ENCODE assay signal across 8 cellular contexts in the genomic region with DNA sequence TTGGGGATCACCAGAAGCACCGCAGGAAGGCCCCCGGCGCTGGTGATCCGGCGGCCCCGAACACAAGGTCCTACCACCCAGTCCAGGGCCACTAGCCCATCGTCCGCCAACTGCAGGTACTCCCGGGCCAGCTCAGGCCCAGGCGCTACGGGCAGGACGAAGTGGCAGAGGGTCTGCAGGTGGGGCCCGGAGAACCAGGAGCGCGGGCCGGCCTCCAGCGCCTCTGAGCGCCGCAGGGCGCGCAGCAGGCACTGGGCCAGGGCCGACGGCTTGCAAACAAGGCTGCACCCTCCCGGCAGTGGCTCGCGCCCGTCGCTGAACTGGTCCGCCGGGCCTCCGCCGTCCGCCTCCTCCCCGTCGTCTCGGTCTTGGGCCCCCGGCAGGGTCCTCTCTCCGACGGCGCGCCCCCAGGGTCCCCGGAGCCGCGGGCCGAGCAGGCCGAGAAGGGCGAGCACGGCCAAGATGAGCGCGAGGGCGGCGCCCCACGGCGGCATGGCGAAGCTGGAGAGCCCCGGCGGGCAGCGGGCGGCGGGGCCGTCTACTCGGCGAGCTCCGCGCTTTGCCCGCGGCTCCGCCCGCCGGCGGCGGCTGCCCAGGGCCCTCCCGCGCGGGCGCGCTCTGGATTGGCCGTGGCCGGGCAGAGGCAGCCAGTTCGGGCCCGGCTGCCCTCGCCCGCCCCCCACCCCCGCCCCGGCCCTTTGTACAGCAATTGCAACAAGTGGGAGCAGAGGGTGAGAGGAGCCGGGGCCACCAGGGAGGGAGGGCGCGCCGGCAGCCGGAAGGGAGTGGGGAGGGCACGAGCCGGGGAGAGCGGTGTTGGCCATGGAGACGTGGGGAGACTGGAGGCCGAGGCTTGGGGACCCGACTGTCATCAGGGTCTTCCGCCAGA. TPM values are rescaled to one million over a fixed set of nuclear protein-coding genes. Genes with fewer than 3 reads are reported as not detected.
A peak's percentile ranks its signal among the peaks of the same experiment; 100 is the strongest.
DNase-seq lines count a peak whose midpoint lies in the region; ATAC-seq, FAIRE-seq and TF ChIP-seq lines count a peak whose summit lies in the region.

A gene with protein sequence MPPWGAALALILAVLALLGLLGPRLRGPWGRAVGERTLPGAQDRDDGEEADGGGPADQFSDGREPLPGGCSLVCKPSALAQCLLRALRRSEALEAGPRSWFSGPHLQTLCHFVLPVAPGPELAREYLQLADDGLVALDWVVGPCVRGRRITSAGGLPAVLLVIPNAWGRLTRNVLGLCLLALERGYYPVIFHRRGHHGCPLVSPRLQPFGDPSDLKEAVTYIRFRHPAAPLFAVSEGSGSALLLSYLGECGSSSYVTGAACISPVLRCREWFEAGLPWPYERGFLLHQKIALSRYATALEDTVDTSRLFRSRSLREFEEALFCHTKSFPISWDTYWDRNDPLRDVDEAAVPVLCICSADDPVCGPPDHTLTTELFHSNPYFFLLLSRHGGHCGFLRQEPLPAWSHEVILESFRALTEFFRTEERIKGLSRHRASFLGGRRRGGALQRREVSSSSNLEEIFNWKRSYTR (minus strand): TSS at position 565 of the 889 bp plus-strand sequence. CDS start 71 bp downstream, at position 494.

- no peak for TF ChIP-seq RAD21 in A549 (conservative IDR thresholded peaks at IDR 0.05 in 1 of 2, IDR thresholded peaks at IDR 0.05 in 1 of 2)

- POLR2A ChIA-PET in A549 (lab: Yijun Ruan, JAX) = interaction anchor here (0.6 to 4.0 kb wide), 10 partner anchors 9 to 362 kb away, joined by 3 to 21 read pairs (median 4); a partner anchor contains a TSS

- H3K4me1 ChIP-seq in A549 = peaks cover 20% of the 10 kb centered on the region
- peaks cover 29% of the 10 kb centered on the region for H3K4me1 ChIP-seq in SJSA1 (replicated peaks)

- H3K4me3 ChIP-seq in A549 (peak within 1 kb of the TSS; percentile 62), SJSA1 (peak within 1 kb of the TSS; percentile 84)

- ATAC-seq in A549 (peak; percentile 45 to 57), Right ventricle myocardium superior (ENCODE audit: poor library complexity) (peak; percentile 59), GM19328 (IDR thresholded peaks at IDR 0.05; ENCODE audit: unreplicated experiment) (no peak)

- TF ChIP-seq POLR2A in A549 (IDR thresholded peaks at IDR 0.05; ENCODE audit: low read length) = peak; percentile 59

- H3K36me3 ChIP-seq in SJSA1 = peaks cover 16% of the 10 kb centered on the region

- intact Hi-C loops in Right ventricle myocardium superior (cut with DNase I) = no loop called here

- H3K4me1 Mint-ChIP-seq in activated naive CD8-positive, alpha-beta T cell (ENCODE audit: low read depth) = peaks cover 24% of the 10 kb centered on the region
- peaks cover 19% of the 10 kb centered on the region for H3K4me1 Mint-ChIP-seq in osteocyte (ENCODE audit: unreplicated experiment)

- H3K27ac ChIP-seq in A549 (peak within 1 kb of the TSS; percentile 92 to 94), SJSA1 (0 out of 2 replicates have a peak within 1 kb of the TSS, but pooled peaks have one; percentile 3)

- H3K27me3 Mint-ChIP-seq in activated naive CD8-positive, alpha-beta T cell = no peaks in the 10 kb centered on the region
- no peaks in the 10 kb centered on the region for H3K27me3 Mint-ChIP-seq in osteocyte (ENCODE audit: unreplicated experiment)

- H3K27me3 ChIP-seq in SJSA1 (replicated peaks) = no peaks in the 10 kb centered on the region

- no peak for FAIRE-seq in A549 (lab: Jason Lieb, UNC)

- no peaks in the 10 kb centered on the region for H3K9me3 Mint-ChIP-seq in activated naive CD8-positive, alpha-beta T cell (ENCODE audit: low read depth)
- H3K9me3 Mint-ChIP-seq in osteocyte (ENCODE audit: unreplicated experiment) = no peaks in the 10 kb centered on the region

- CTCF ChIA-PET in A549 (lab: Yijun Ruan, JAX) = interaction anchor here (0.6 to 24.0 kb wide), 24 partner anchors 8 to 453 kb away, joined by 3 to 474 read pairs (median 5); a partner anchor contains a TSS

- peak; percentile 75 to 84 for DNase-seq in A549 (ENCODE audit: low read depth in 1 of 2, low spot score in 1 of 2)
- DNase-seq in GM13976 (ENCODE audit: low spot score) = peak; percentile 74
- DNase-seq in HuH-7 (ENCODE audit: low spot score) = peak; percentile 85
- peak; percentile 60 to 67 for DNase-seq in SJSA1 (ENCODE audit: low read depth in 1 of 2, low spot score in 2 of 2)
- DNase-seq in Right ventricle myocardium superior = peak; percentile 85
- peak; percentile 88 for DNase-seq in osteocyte (ENCODE audit: extremely low spot score, unreplicated experiment)

- H3K27ac Mint-ChIP-seq in activated naive CD8-positive, alpha-beta T cell = peak within 1 kb of the TSS; percentile 95
- peak within 1 kb of the TSS; percentile 94 for H3K27ac Mint-ChIP-seq in osteocyte (ENCODE audit: unreplicated experiment)

- H3K9me3 ChIP-seq in A549 = no peaks in the 10 kb centered on the region
- no peaks in the 10 kb centered on the region for H3K9me3 ChIP-seq in SJSA1 (replicated peaks)

- in situ Hi-C loops in GM13976 (cut with MboI; ENCODE audit: low sequenced_read_pairs, unreplicated experiment) = no loop called here

- peak within 1 kb of the TSS; percentile 83 for H3K4me2 ChIP-seq in A549

- H3K4me3 Mint-ChIP-seq in activated naive CD8-positive, alpha-beta T cell = peak within 1 kb of the TSS; percentile 94
- peak within 1 kb of the TSS; percentile 90 for H3K4me3 Mint-ChIP-seq in osteocyte (ENCODE audit: unreplicated experiment)

- H3K36me3 Mint-ChIP-seq in activated naive CD8-positive, alpha-beta T cell = peaks cover 3% of the 10 kb centered on the region
- peaks cover 3% of the 10 kb centered on the region for H3K36me3 Mint-ChIP-seq in osteocyte (ENCODE audit: unreplicated experiment)

- TF ChIP-seq CTCF in A549 (IDR thresholded peaks at IDR 0.05) (no peak), GM13976 (IDR thresholded peaks at IDR 0.05; ENCODE audit: borderline replicate concordance, control extremely low read depth, extremely low read depth, insufficient read depth, missing control alignments) (peak; percentile 14), osteocyte (IDR thresholded peaks at IDR 0.05) (no peak)

- WGBS in A549 (ENCODE audit: missing lambda C conversion rate) = under 1% methylated on average over 37 of the region's 97 CpGs

- TF ChIP-seq EP300 in A549 (IDR thresholded peaks at IDR 0.05) = no peak

TF ChIP-seq in A549, 52 proteins besides CTCF, POLR2A, EP300 and RAD21 (continues in another document):
- no peak for TF ChIP-seq TP53 (CRISPR knock-in tag; IDR thresholded peaks at IDR 0.05)
- no peak for TF ChIP-seq POLR2AphosphoS2 (conservative IDR thresholded peaks at IDR 0.05; ENCODE audit: low read length)
- TF ChIP-seq JUNB (IDR thresholded peaks at IDR 0.05) = no peak
- TF ChIP-seq ESRRA (IDR thresholded peaks at IDR 0.05; ENCODE audit: borderline replicate concordance, low read length) = no peak
- no peak for TF ChIP-seq CHD4 (IDR thresholded peaks at IDR 0.05; ENCODE audit: borderline replicate concordance)
- TF ChIP-seq JUN (IDR thresholded peaks at IDR 0.05) = peak in 1 of 2 experiments; percentile 65; a peak in 2 of 5 replicates
- no peak for TF ChIP-seq FOXS1 (CRISPR knock-in tag; IDR thresholded peaks at IDR 0.05)
- TF ChIP-seq RNF2 (IDR thresholded peaks at IDR 0.05; ENCODE audit: borderline replicate concordance, low read depth) = 0 out of 2 replicates have a peak, but pooled peaks have one; percentile 31
- TF ChIP-seq MAFK (IDR thresholded peaks at IDR 0.05; ENCODE audit: partially characterized antibody) = no peak
- TF ChIP-seq FOSB (CRISPR knock-in tag; IDR thresholded peaks at IDR 0.05) = no peak
- TF ChIP-seq, protein P1, sequence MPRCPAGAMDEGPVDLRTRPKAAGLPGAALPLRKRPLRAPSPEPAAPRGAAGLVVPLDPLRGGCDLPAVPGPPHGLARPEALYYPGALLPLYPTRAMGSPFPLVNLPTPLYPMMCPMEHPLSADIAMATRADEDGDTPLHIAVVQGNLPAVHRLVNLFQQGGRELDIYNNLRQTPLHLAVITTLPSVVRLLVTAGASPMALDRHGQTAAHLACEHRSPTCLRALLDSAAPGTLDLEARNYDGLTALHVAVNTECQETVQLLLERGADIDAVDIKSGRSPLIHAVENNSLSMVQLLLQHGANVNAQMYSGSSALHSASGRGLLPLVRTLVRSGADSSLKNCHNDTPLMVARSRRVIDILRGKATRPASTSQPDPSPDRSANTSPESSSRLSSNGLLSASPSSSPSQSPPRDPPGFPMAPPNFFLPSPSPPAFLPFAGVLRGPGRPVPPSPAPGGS (IDR thresholded peaks at IDR 0.05) = 0 out of 3 replicates have a peak, but pooled peaks have one; percentile 55
- TF ChIP-seq NFE2L2 (conservative IDR thresholded peaks at IDR 0.05; ENCODE audit: low read length) = no peak
- TF ChIP-seq, protein P2, sequence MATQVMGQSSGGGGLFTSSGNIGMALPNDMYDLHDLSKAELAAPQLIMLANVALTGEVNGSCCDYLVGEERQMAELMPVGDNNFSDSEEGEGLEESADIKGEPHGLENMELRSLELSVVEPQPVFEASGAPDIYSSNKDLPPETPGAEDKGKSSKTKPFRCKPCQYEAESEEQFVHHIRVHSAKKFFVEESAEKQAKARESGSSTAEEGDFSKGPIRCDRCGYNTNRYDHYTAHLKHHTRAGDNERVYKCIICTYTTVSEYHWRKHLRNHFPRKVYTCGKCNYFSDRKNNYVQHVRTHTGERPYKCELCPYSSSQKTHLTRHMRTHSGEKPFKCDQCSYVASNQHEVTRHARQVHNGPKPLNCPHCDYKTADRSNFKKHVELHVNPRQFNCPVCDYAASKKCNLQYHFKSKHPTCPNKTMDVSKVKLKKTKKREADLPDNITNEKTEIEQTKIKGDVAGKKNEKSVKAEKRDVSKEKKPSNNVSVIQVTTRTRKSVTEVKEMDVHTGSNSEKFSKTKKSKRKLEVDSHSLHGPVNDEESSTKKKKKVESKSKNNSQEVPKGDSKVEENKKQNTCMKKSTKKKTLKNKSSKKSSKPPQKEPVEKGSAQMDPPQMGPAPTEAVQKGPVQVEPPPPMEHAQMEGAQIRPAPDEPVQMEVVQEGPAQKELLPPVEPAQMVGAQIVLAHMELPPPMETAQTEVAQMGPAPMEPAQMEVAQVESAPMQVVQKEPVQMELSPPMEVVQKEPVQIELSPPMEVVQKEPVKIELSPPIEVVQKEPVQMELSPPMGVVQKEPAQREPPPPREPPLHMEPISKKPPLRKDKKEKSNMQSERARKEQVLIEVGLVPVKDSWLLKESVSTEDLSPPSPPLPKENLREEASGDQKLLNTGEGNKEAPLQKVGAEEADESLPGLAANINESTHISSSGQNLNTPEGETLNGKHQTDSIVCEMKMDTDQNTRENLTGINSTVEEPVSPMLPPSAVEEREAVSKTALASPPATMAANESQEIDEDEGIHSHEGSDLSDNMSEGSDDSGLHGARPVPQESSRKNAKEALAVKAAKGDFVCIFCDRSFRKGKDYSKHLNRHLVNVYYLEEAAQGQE (IDR thresholded peaks at IDR 0.05) = no peak

RNA-seq across cellular contexts. Expression of the gene that starts here (rescaled TPM):
- 13.5 and 16.5 TPM in 2 replicates for polyA plus RNA-seq in A549 (2011; rRNA removed)
- polyA plus RNA-seq in A549 (2012; cell fraction: cytosol; rRNA removed) = 10.6 and 15.2 TPM in 2 replicates
- 12.0 and 14.2 TPM in 2 replicates for polyA plus RNA-seq in A549 (2012; cell fraction: nucleus; rRNA removed)
- polyA plus RNA-seq in A549 (2017; fragmentation: RNase III; extraction: RNeasy Plus Mini Kit Qiagen cat#74134 plus additional on column Dnase treatment) = 13.6 to 15.8 TPM (median 14.7 TPM) in 3 replicates
- 19.5 and 19.6 TPM in 2 replicates for polyA minus RNA-seq in A549 (2011; rRNA and poly(A)+ RNA removed)
- 5.7 and 6.8 TPM in 2 replicates for total RNA-seq in SJSA1 (2014; rRNA removed; shearing (Covaris generic))
- 7.0 TPM for total RNA-seq in Right ventricle myocardium superior
- 11.7 and 12.8 TPM in 2 replicates for total RNA-seq in osteocyte
